19 cellular contexts compared by ENCODE assay signal in the genomic region with DNA sequence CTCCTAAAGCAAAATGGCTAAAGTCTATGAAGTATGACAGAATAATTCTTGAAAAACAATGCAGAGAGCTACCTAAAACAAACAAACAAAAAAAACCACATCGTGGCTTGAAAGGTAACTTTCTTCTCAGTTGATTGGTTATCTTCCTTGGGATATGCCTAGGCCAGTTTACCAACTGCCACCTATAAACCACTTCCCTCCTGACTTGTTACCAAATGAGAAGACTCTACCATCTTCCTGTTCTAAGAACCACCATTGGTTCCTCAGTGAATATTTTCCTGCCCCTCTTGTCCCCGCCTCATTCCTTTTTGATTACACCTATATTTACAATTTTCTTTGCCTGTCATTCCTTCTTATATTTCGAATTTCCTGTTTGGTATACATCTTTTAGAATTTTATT.
A peak's percentile ranks its signal among the peaks of the same experiment; 100 is the strongest.
DNase-seq lines count a peak whose midpoint lies in the region; ATAC-seq, FAIRE-seq and TF ChIP-seq lines count a peak whose summit lies in the region.
"Had no signal": no experiment of that assay in that cellular context is flagged by ENCODE, and none has a peak within 500 bp of the region (broad histone marks: within the 10 kb centered on the region; RNA-seq: fewer than 3 reads in every experiment).

No MANE protein-coding gene starts in this region.

- FAIRE-seq in keratinocyte (lab: Jason Lieb, UNC) = peak; percentile 17
- FAIRE-seq: A549, D721Med, H1, HTR-8/SVneo had no signal

- no peaks in the 10 kb centered on the region for H3K36me3 Mint-ChIP-seq in activated T-helper 2 cell treated with anti-CD3 and anti-CD28 coated beads, Interferon-gamma antibody, Interleukin-2, Interleukin-4, amounts not matched to agents 10 μg/mL and 5 μg/mL and 100 μg/mL, durations not matched to agents 14 hours and 24 hours and 36 hours (ENCODE audit: low read depth)

- H3K4me3 ChIP-seq in mammary epithelial cell (replicated peaks in 1 of 3; ENCODE audit: insufficient read depth in 1 of 3, low read depth in 2 of 3, low read length in 3 of 3) = no peak overlapping the region
- H3K4me3 ChIP-seq in esophagus (ENCODE audit: low read depth in 1 of 2, low read length in 2 of 2) = no peak overlapping the region
- H3K4me3 ChIP-seq in keratinocyte (ENCODE audit: control insufficient read depth in 2 of 3, extremely low read depth in 1 of 3, insufficient read depth in 2 of 3, low read depth in 1 of 3, low read length in 3 of 3) = no peak overlapping the region
- H3K4me3 ChIP-seq: A549 had no signal

- H4K20me1 ChIP-seq in mammary epithelial cell (ENCODE audit: insufficient read depth, low read length) (no peaks in the 10 kb centered on the region), keratinocyte (ENCODE audit: control insufficient read depth, extremely low read depth, insufficient read depth, low read length) (no peaks in the 10 kb centered on the region)

- CTCF ChIA-PET in mammary epithelial cell (lab: Charles Lee; ENCODE audit: low non-redundant PET) = no interaction called here

- H3K27ac Mint-ChIP-seq in activated T-helper 2 cell treated with anti-CD3 and anti-CD28 coated beads, Interferon-gamma antibody, Interleukin-2, Interleukin-4, amounts not matched to agents 10 μg/mL and 5 μg/mL and 100 μg/mL, durations not matched to agents 14 hours and 24 hours and 36 hours = no peak overlapping the region
- H3K27ac Mint-ChIP-seq: CD4-positive, alpha-beta T cell; H9 had no signal

- H3K9ac ChIP-seq in mammary epithelial cell (ENCODE audit: insufficient read depth, low read length) (no peak overlapping the region), keratinocyte (ENCODE audit: control insufficient read depth, extremely low read depth, insufficient read depth, low read length) (no peak overlapping the region)

- H3K9me3 ChIP-seq in mammary epithelial cell (replicated peaks; ENCODE audit: insufficient read depth, low read length) (no peaks in the 10 kb centered on the region), esophagus (ENCODE audit: control insufficient read depth in 2 of 2, insufficient read depth in 1 of 2, low read depth in 1 of 2, low read length in 1 of 2) (no peaks in the 10 kb centered on the region), keratinocyte (ENCODE audit: control insufficient read depth, low read depth, low read length) (no peaks in the 10 kb centered on the region)
- H3K9me3 ChIP-seq: A549, Caco-2 had no signal

- peaks cover 2% of the 10 kb centered on the region for H3K27me3 Mint-ChIP-seq in activated T-helper 2 cell treated with anti-CD3 and anti-CD28 coated beads, Interferon-gamma antibody, Interleukin-2, Interleukin-4, amounts not matched to agents 10 μg/mL and 5 μg/mL and 100 μg/mL, durations not matched to agents 14 hours and 24 hours and 36 hours (ENCODE audit: low read depth)

- H3K4me3 Mint-ChIP-seq in activated T-helper 2 cell treated with anti-CD3 and anti-CD28 coated beads, Interferon-gamma antibody, Interleukin-2, Interleukin-4, amounts not matched to agents 10 μg/mL and 5 μg/mL and 100 μg/mL, durations not matched to agents 14 hours and 24 hours and 36 hours (ENCODE audit: low read depth) = no peak overlapping the region
- H3K4me3 Mint-ChIP-seq: CD4-positive, alpha-beta T cell; H9 had no signal

- no peak for ATAC-seq in left ventricle myocardium superior

- H3K9me1 ChIP-seq in keratinocyte (ENCODE audit: control insufficient read depth, extremely low read depth, insufficient read depth, low read length) = no peaks in the 10 kb centered on the region

- H3K9me3 Mint-ChIP-seq in activated T-helper 2 cell treated with anti-CD3 and anti-CD28 coated beads, Interferon-gamma antibody, Interleukin-2, Interleukin-4, amounts not matched to agents 10 μg/mL and 5 μg/mL and 100 μg/mL, durations not matched to agents 14 hours and 24 hours and 36 hours = no peaks in the 10 kb centered on the region
- H3K9me3 Mint-ChIP-seq: CD4-positive, alpha-beta T cell; H9 had no signal

- no TSS peak for BruUV-seq in mammary epithelial cell (replicated peaks; lab: Mats Ljungman, UMichigan)

- H3K27ac ChIP-seq in mammary epithelial cell (ENCODE audit: insufficient read depth, low read depth, low read length) = no peak overlapping the region
- peak overlapping the region; percentile 53 to 88 for H3K27ac ChIP-seq in esophagus (ENCODE audit: low read depth in 2 of 2, low read length in 1 of 2)
- no peak overlapping the region for H3K27ac ChIP-seq in keratinocyte (ENCODE audit: control insufficient read depth, insufficient read depth, low read length)
- H3K27ac ChIP-seq: 22Rv1, A549, C4-2B had no signal

- H3K4me1 ChIP-seq in mammary epithelial cell (ENCODE audit: insufficient read depth, low read length) = peaks cover 16% of the 10 kb centered on the region
- H3K4me1 ChIP-seq in esophagus (ENCODE audit: control insufficient read depth in 2 of 2, insufficient read depth in 2 of 2, low read length in 1 of 2) = peaks cover under 1 to 7% of the 10 kb centered on the region in 2 donors
- peaks cover 12% of the 10 kb centered on the region for H3K4me1 ChIP-seq in keratinocyte (ENCODE audit: control insufficient read depth, extremely low read depth, insufficient read depth, low read length)
- H3K4me1 ChIP-seq: Caco-2 had no signal

- H3K79me2 ChIP-seq in mammary epithelial cell (ENCODE audit: insufficient read depth, low read length) (no peaks in the 10 kb centered on the region), keratinocyte (ENCODE audit: control insufficient read depth, insufficient read depth, low read length) (no peaks in the 10 kb centered on the region)

- intact Hi-C loops in mammary epithelial cell (cut with micrococcal nuclease) = no loop called here
- intact Hi-C loops in left ventricle myocardium superior (cut with micrococcal nuclease) = no loop called here
- intact Hi-C loops in activated T-helper 2 cell treated with anti-CD3 and anti-CD28 coated beads, Interferon-gamma antibody, Interleukin-2, Interleukin-4, amounts not matched to agents 10 μg/mL and 5 μg/mL and 100 μg/mL, durations not matched to agents 14 hours and 24 hours and 36 hours (cut with micrococcal nuclease) = no loop called here

- peaks cover 2% of the 10 kb centered on the region for H3K4me1 Mint-ChIP-seq in activated T-helper 2 cell treated with anti-CD3 and anti-CD28 coated beads, Interferon-gamma antibody, Interleukin-2, Interleukin-4, amounts not matched to agents 10 μg/mL and 5 μg/mL and 100 μg/mL, durations not matched to agents 14 hours and 24 hours and 36 hours (ENCODE audit: low read depth)

- TF ChIP-seq CTCF in mammary epithelial cell (conservative IDR thresholded peaks at IDR 0.05 in 1 of 2, IDR thresholded peaks at IDR 0.05 in 1 of 2; ENCODE audit: extremely low read depth in 1 of 2, insufficient read depth in 1 of 2, low read depth in 1 of 2, low read length in 2 of 2) = no peak
- no peak for TF ChIP-seq CTCF in keratinocyte (optimal IDR thresholded peaks at IDR 0.05 in 1 of 3, IDR thresholded peaks at IDR 0.05 in 1 of 3, conservative IDR thresholded peaks at IDR 0.05 in 1 of 3; ENCODE audit: extremely low read depth in 1 of 3, insufficient read depth in 2 of 3, low read length in 3 of 3)

- H3K4me2 ChIP-seq in mammary epithelial cell (ENCODE audit: insufficient read depth, low read depth, low read length) = peak overlapping the region; percentile 4
- peak overlapping the region; percentile 35 for H3K4me2 ChIP-seq in keratinocyte (ENCODE audit: control insufficient read depth, extremely low read depth, insufficient read depth, low read depth, low read length)
- H3K4me2 ChIP-seq: A549 had no signal

- in situ Hi-C loops in mammary epithelial cell (cut with MboI; ENCODE audit: low sequenced_read_pairs in 2 of 2) = no loop called here

- dilution Hi-C loops in mammary epithelial cell (cut with HindIII; ENCODE audit: low sequenced_read_pairs) = no loop called here
- dilution Hi-C loops in keratinocyte (cut with MboI; ENCODE audit: extremely low pct_ligation_motif_present, low sequenced_read_pairs) = no loop called here

- H2AFZ ChIP-seq in mammary epithelial cell (ENCODE audit: low read depth, low read length) = peak overlapping the region; percentile 45
- H2AFZ ChIP-seq in keratinocyte (ENCODE audit: control insufficient read depth, low read length) = no peak overlapping the region

- no peaks in the 10 kb centered on the region for H3K27me3 ChIP-seq in mammary epithelial cell (ENCODE audit: insufficient read depth, low read length)
- H3K27me3 ChIP-seq in esophagus (ENCODE audit: control insufficient read depth in 1 of 2, insufficient read depth in 2 of 2, low read length in 2 of 2) = no peaks in the 10 kb centered on the region
- peaks cover 5% of the 10 kb centered on the region for H3K27me3 ChIP-seq in keratinocyte (ENCODE audit: control insufficient read depth, extremely low read depth, insufficient read depth, low read length)

- DNase-seq in DMS79 treated with DMSO at 0.1 percent for 48 hours (lab: John Stamatoyannopoulos, UW) = peak; percentile 96
- no peak for DNase-seq in DMS79 (lab: John Stamatoyannopoulos, UW)
- no peak for DNase-seq in mammary epithelial cell
- no peak for DNase-seq in keratinocyte (ENCODE audit: low read depth, low spot score)
- DNase-seq in left ventricle myocardium superior = no peak
- no peak for DNase-seq in activated T-helper 2 cell treated with anti-CD3 and anti-CD28 coated beads, Interferon-gamma antibody, Interleukin-2, Interleukin-4, amounts not matched to agents 10 μg/mL and 5 μg/mL and 100 μg/mL, durations not matched to agents 14 hours and 24 hours and 36 hours (ENCODE audit: low spot score)
- DNase-seq in midbrain (lab: John Stamatoyannopoulos, UW) = no peak
- DNase-seq: Caco-2; CD4-positive, alpha-beta T cell; GF-D8; H9; IMR-90 had no signal

- H3K36me3 ChIP-seq in mammary epithelial cell (ENCODE audit: insufficient read depth, low read length) = no peaks in the 10 kb centered on the region
- H3K36me3 ChIP-seq in esophagus (ENCODE audit: control insufficient read depth in 2 of 2, insufficient read depth in 2 of 2, low read length in 1 of 2) = no peaks in the 10 kb centered on the region
- H3K36me3 ChIP-seq in keratinocyte (ENCODE audit: control insufficient read depth in 2 of 2, extremely low read depth in 1 of 2, insufficient read depth in 2 of 2, low read length in 2 of 2) = no peaks in the 10 kb centered on the region

- 71% methylated on average over 3 of the region's 3 CpGs for WGBS in mammary epithelial cell (ENCODE audit: low coverage, missing lambda C conversion rate)
- 61 to 66% methylated on average over 3 of the region's 3 CpGs for WGBS in esophagus, 2 donors

Comparison
In these comparisons a context has a peak if more than half of its experiments do, and no peak if none do; other contexts are left out.
1. H3K27ac ChIP-seq: peak in esophagus (2 of 2); none in mammary epithelial cell (single experiment) and keratinocyte (single experiment).